37 cellular contexts compared by ENCODE assay signal in genomic region chr19:3837332-3837731, GRCh38. TPM values are rescaled to one million over a fixed set of nuclear protein-coding genes. Genes with fewer than 3 reads are reported as not detected.
"Had no signal": no experiment of that assay in that cellular context is flagged by ENCODE, and none has a peak within 500 bp of the region (broad histone marks: within the 10 kb centered on the region; RNA-seq: fewer than 3 reads in every experiment).

No MANE protein-coding gene starts in this region.

- ATAC-seq: activated CD4-positive, alpha-beta T cell treated with anti-CD3 and anti-CD28 coated beads for 36 hours; body of pancreas; gastroesophageal sphincter; heart right ventricle had no signal

- H3K4me1 Mint-ChIP-seq: activated CD4-positive, alpha-beta memory T cell treated with anti-CD3 and anti-CD28 coated beads, Interleukin-2, amount 10 ng/mL, durations not matched to agents 7 days and 5 days; activated CD4-positive, alpha-beta T cell treated with anti-CD3 and anti-CD28 coated beads, Interleukin-2, amount 10 ng/mL, durations not matched to agents 7 days and 5 days; activated T-helper 17 cell treated with anti-CD3 and anti-CD28 coated beads, Interleukin-2, amount 50 U/mL, for 72 hours; T-helper 17 cell had no signal

- H3K4me3 Mint-ChIP-seq: activated CD4-positive, alpha-beta memory T cell treated with anti-CD3 and anti-CD28 coated beads, Interleukin-2, amount 10 ng/mL, durations not matched to agents 7 days and 5 days; activated CD4-positive, alpha-beta T cell treated with anti-CD3 and anti-CD28 coated beads for 36 hours; activated CD4-positive, alpha-beta T cell treated with anti-CD3 and anti-CD28 coated beads, Interleukin-2, amount 10 ng/mL, durations not matched to agents 7 days and 5 days; activated naive CD8-positive, alpha-beta T cell; activated T-cell treated with anti-CD3 and anti-CD28 coated beads, Interleukin-2, amount 50 U/mL, for 4 hours; activated T-helper 17 cell treated with anti-CD3 and anti-CD28 coated beads, Interleukin-2, amount 50 U/mL, for 72 hours; T-helper 17 cell; T-helper 2 cell treated with Interferon-gamma antibody and Interleukin-4, amounts not matched to agents 5 μg/mL and 100 μg/mL, for 36 hours had no signal

- H3K4me3 ChIP-seq: body of pancreas, cardiac muscle cell, colonic mucosa, esophagus squamous epithelium, gastroesophageal sphincter, heart right ventricle had no signal

- H3K27me3 ChIP-seq: body of pancreas, cardiac muscle cell, colonic mucosa had no signal

- H3K9me3 ChIP-seq: body of pancreas, colonic mucosa, esophagus squamous epithelium, gastroesophageal sphincter had no signal

- FAIRE-seq: endometrium, endothelial cell of umbilical vein had no signal

- H3K27me3 Mint-ChIP-seq: activated CD4-positive, alpha-beta memory T cell treated with anti-CD3 and anti-CD28 coated beads, Interleukin-2, amount 10 ng/mL, durations not matched to agents 7 days and 5 days; activated CD4-positive, alpha-beta T cell treated with anti-CD3 and anti-CD28 coated beads for 36 hours; activated CD4-positive, alpha-beta T cell treated with anti-CD3 and anti-CD28 coated beads, Interleukin-2, amount 10 ng/mL, durations not matched to agents 7 days and 5 days; activated naive CD8-positive, alpha-beta T cell; T-helper 17 cell had no signal

- H3K36me3 Mint-ChIP-seq: activated naive CD8-positive, alpha-beta T cell had no signal

- DNase-seq: activated CD4-positive, alpha-beta memory T cell treated with anti-CD3 and anti-CD28 coated beads, Interleukin-2, amount 10 ng/mL, durations not matched to agents 7 days and 5 days; activated CD4-positive, alpha-beta T cell treated with anti-CD3 and anti-CD28 coated beads for 36 hours; activated CD4-positive, alpha-beta T cell treated with anti-CD3 and anti-CD28 coated beads, Interleukin-2, amount 10 ng/mL, durations not matched to agents 7 days and 5 days; activated CD4-positive, alpha-beta T cell treated with anti-CD3 and anti-CD28 coated beads, Interleukin-2, amount 50 U/mL, for 4 hours; activated CD4-positive, CD25-positive, alpha-beta regulatory T cell; activated CD4-positive, CD25-positive, alpha-beta regulatory T cell treated with anti-CD3 and anti-CD28 coated beads, Interleukin-2, amount 50 U/mL, for 72 hours; activated CD8-positive, alpha-beta memory T cell treated with anti-CD3 and anti-CD28 coated beads, Interleukin-2, amount 50 U/mL, for 48 hours; activated effector memory CD4-positive, alpha-beta T cell treated with Interleukin-2 at 50 U/mL for 16 hours; activated naive CD4-positive, alpha-beta T cell treated with anti-CD3 and anti-CD28 coated beads, Interleukin-2, amount 50 U/mL, for 16 hours; activated naive CD4-positive, alpha-beta T cell treated with Interleukin-2 at 50 U/mL for 16 hours; activated T-cell treated with anti-CD3 and anti-CD28 coated beads for 4 hours; activated T-cell treated with anti-CD3 and anti-CD28 coated beads, Interleukin-2, amount 50 U/mL, for 4 hours; amniotic stem cell; aorta; body of pancreas; cerebellar nuclear complex; colonic mucosa; effector CD8-positive, alpha-beta T cell; esophagus squamous epithelium; foreskin melanocyte; heart right ventricle; T-helper 1 cell; T-helper 17 cell; T1000 had no signal

- H3K9me3 Mint-ChIP-seq: activated T-cell treated with anti-CD3 and anti-CD28 coated beads, Interleukin-2, amount 50 U/mL, for 4 hours; activated T-helper 17 cell treated with anti-CD3 and anti-CD28 coated beads, Interleukin-2, amount 50 U/mL, for 72 hours had no signal

- H3K27ac Mint-ChIP-seq: activated CD4-positive, alpha-beta memory T cell treated with anti-CD3 and anti-CD28 coated beads, Interleukin-2, amount 10 ng/mL, durations not matched to agents 7 days and 5 days; activated CD4-positive, alpha-beta T cell treated with anti-CD3 and anti-CD28 coated beads for 36 hours; activated CD4-positive, alpha-beta T cell treated with anti-CD3 and anti-CD28 coated beads, Interleukin-2, amount 10 ng/mL, durations not matched to agents 7 days and 5 days; activated naive CD8-positive, alpha-beta T cell; activated T-helper 17 cell treated with anti-CD3 and anti-CD28 coated beads, Interleukin-2, amount 50 U/mL, for 72 hours; T-helper 17 cell; T-helper 2 cell treated with Interferon-gamma antibody and Interleukin-4, amounts not matched to agents 5 μg/mL and 100 μg/mL, for 36 hours had no signal

- H3K36me3 ChIP-seq: cardiac muscle cell, colonic mucosa, esophagus squamous epithelium, gastroesophageal sphincter, heart right ventricle had no signal

- H3K27ac ChIP-seq: body of pancreas, cardiac muscle cell, colonic mucosa, epithelial cell of prostate, esophagus squamous epithelium, gastroesophageal sphincter, heart right ventricle had no signal

- H3K4me1 ChIP-seq: body of pancreas, colonic mucosa, esophagus squamous epithelium, gastroesophageal sphincter, heart right ventricle had no signal

RNA-seq across cellular contexts. Expression of gene ZFR2, which starts 31.5 kb away (rescaled TPM):
- total RNA-seq: aorta, body of pancreas, colonic mucosa, endothelial cell of umbilical vein, esophagus squamous epithelium, fibroblast of lung, fibroblast of villous mesenchyme had no signal
- polyA plus RNA-seq: aorta, endothelial cell of umbilical vein, fibroblast of lung, heart right ventricle had no signal

RNA-seq across cellular contexts. Expression of gene ATCAY, which starts 43.2 kb away (rescaled TPM):
- total RNA-seq: activated CD4-positive, alpha-beta memory T cell treated with anti-CD3 and anti-CD28 coated beads, Interleukin-2, amount 10 ng/mL, durations not matched to agents 7 days and 5 days; activated CD4-positive, alpha-beta T cell treated with anti-CD3 and anti-CD28 coated beads, Interleukin-2, amount 10 ng/mL, durations not matched to agents 7 days and 5 days; activated T-cell treated with anti-CD3 and anti-CD28 coated beads, Interleukin-2, amount 50 U/mL, for 4 hours; activated T-helper 17 cell treated with anti-CD3 and anti-CD28 coated beads, Interleukin-2, amount 50 U/mL, for 72 hours; aorta; dermis microvascular lymphatic vessel endothelial cell; endothelial cell of umbilical vein; esophagus squamous epithelium; fibroblast of lung; glomerular endothelial cell; heart right ventricle had no signal
- polyA plus RNA-seq: aorta, esophagus, heart right ventricle had no signal

RNA-seq across cellular contexts. Expression of gene MATK, which starts 51.2 kb away (rescaled TPM):
- total RNA-seq: endothelial cell of umbilical vein, fibroblast of villous mesenchyme, glomerular endothelial cell had no signal
- polyA plus RNA-seq: endothelial cell of umbilical vein, fibroblast of lung had no signal
